Comparison of ENCODE assay signal across 1 cellular context in the genomic region with DNA sequence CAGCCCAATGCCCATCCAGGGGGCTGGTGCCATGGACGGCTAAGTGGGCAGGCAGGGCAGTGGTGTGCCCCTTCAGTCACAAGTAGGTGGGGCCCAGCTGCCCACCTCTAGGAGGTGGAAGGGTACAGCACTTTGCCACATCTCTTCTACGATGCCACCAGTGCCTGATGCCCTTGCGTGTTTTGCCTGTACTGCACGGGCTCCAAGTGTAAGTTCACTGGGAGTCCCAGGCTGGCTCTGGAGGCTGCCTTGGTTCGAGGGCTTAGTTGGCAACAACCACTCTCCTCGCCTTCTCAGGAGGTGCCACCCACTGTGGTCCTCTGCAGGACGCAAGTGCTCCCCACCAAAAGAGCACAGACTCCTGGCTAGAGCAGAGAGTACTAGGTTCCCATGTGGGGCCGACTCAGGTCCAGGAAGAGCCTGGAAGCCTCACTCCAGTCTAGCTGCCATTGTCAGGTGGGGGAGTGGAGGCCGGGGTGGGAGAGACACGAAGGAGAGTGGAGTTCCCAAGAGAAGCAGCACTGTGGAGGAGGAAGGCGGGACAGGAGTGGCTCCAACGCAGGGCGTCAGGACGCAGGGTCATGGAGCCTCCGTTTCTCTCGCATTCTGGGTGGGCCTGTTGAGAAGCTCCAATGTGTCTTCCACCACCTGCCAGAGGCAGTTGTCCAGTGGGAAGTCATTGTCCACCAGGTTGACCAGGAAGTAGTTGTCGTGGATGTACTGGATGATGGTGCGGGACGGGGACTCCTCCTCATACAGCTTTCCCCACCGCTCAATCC.
TF ChIP-seq lines count a peak whose summit lies in the region.

No MANE protein-coding gene starts in this region.

TF ChIP-seq in HCT116, 20 proteins besides CTCF, POLR2A, EP300 and RAD21 (continued from another document):
- TF ChIP-seq, protein P1, sequence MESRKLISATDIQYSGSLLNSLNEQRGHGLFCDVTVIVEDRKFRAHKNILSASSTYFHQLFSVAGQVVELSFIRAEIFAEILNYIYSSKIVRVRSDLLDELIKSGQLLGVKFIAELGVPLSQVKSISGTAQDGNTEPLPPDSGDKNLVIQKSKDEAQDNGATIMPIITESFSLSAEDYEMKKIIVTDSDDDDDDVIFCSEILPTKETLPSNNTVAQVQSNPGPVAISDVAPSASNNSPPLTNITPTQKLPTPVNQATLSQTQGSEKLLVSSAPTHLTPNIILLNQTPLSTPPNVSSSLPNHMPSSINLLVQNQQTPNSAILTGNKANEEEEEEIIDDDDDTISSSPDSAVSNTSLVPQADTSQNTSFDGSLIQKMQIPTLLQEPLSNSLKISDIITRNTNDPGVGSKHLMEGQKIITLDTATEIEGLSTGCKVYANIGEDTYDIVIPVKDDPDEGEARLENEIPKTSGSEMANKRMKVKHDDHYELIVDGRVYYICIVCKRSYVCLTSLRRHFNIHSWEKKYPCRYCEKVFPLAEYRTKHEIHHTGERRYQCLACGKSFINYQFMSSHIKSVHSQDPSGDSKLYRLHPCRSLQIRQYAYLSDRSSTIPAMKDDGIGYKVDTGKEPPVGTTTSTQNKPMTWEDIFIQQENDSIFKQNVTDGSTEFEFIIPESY (IDR thresholded peaks at IDR 0.05; ENCODE audit: extremely low read depth, insufficient replicate concordance, low read length), result no peak
- TF ChIP-seq, protein P2, sequence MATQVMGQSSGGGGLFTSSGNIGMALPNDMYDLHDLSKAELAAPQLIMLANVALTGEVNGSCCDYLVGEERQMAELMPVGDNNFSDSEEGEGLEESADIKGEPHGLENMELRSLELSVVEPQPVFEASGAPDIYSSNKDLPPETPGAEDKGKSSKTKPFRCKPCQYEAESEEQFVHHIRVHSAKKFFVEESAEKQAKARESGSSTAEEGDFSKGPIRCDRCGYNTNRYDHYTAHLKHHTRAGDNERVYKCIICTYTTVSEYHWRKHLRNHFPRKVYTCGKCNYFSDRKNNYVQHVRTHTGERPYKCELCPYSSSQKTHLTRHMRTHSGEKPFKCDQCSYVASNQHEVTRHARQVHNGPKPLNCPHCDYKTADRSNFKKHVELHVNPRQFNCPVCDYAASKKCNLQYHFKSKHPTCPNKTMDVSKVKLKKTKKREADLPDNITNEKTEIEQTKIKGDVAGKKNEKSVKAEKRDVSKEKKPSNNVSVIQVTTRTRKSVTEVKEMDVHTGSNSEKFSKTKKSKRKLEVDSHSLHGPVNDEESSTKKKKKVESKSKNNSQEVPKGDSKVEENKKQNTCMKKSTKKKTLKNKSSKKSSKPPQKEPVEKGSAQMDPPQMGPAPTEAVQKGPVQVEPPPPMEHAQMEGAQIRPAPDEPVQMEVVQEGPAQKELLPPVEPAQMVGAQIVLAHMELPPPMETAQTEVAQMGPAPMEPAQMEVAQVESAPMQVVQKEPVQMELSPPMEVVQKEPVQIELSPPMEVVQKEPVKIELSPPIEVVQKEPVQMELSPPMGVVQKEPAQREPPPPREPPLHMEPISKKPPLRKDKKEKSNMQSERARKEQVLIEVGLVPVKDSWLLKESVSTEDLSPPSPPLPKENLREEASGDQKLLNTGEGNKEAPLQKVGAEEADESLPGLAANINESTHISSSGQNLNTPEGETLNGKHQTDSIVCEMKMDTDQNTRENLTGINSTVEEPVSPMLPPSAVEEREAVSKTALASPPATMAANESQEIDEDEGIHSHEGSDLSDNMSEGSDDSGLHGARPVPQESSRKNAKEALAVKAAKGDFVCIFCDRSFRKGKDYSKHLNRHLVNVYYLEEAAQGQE (IDR thresholded peaks at IDR 0.05; ENCODE audit: low read depth), result no peak
TF ChIP-seq in HCT116: peak in this region for 0.
